ENCODE assay signal across 25 cellular contexts in genomic region chr21:34766862-34767261, GRCh38.
DNase-seq lines count a peak whose midpoint lies in the region; ATAC-seq, FAIRE-seq and TF ChIP-seq lines count a peak whose summit lies in the region.
"Had no signal": no experiment of that assay in that cellular context is flagged by ENCODE, and none has a peak within 500 bp of the region (broad histone marks: within the 10 kb centered on the region; RNA-seq: fewer than 3 reads in every experiment).

No MANE protein-coding gene starts in this region.

- TF ChIP-seq RAD21 in K562 (CRISPR knock-in tag; conservative IDR thresholded peaks at IDR 0.05 in 1 of 2, IDR thresholded peaks at IDR 0.05 in 1 of 2) = no peak

- H3K27me3 ChIP-seq in K562 (ENCODE audit: control insufficient read depth in 2 of 2, insufficient read depth in 2 of 2, low read length in 2 of 2) = no peaks in the 10 kb centered on the region; a peak in 1 of 5 replicates
- no peaks in the 10 kb centered on the region for H3K27me3 ChIP-seq in effector memory CD4-positive, alpha-beta T cell (replicated peaks; ENCODE audit: control insufficient read depth, insufficient read depth, low read length, poor library complexity, severe bottlenecking)
- no peaks in the 10 kb centered on the region for H3K27me3 ChIP-seq in hepatocyte
- H3K27me3 ChIP-seq: BE2C, BLaER1 had no signal

- POLR2A ChIA-PET in K562 (lab: Yijun Ruan, JAX) = no interaction called here

- H3K27ac ChIP-seq in K562 (ENCODE audit: extremely low read depth, low read depth, low read length) = no peak overlapping the region
- no peak overlapping the region for H3K27ac ChIP-seq in effector memory CD4-positive, alpha-beta T cell (ENCODE audit: insufficient read depth, low read length, poor library complexity, severe bottlenecking)
- H3K27ac ChIP-seq in hepatocyte = no peak overlapping the region
- H3K27ac ChIP-seq: BLaER1 had no signal

- no peak overlapping the region for H3K4me3 ChIP-seq in K562
- H3K4me3 ChIP-seq in effector memory CD4-positive, alpha-beta T cell (ENCODE audit: insufficient read depth, low read depth, low read length, poor library complexity, severe bottlenecking) = no peak overlapping the region
- no peak overlapping the region for H3K4me3 ChIP-seq in hepatocyte
- H3K4me3 ChIP-seq: BLaER1, GM12878 had no signal

- H3K9me1 ChIP-seq in K562 (ENCODE audit: control insufficient read depth, insufficient read depth, low read length) = no peaks in the 10 kb centered on the region

- no TSS peak for BruUV-seq in K562 (replicated peaks; lab: Mats Ljungman, UMichigan)

- H3K4me1 ChIP-seq in K562 (replicated peaks in 1 of 2; ENCODE audit: control insufficient read depth in 2 of 2, insufficient read depth in 2 of 2, low read length in 2 of 2) (no peaks in the 10 kb centered on the region), hepatocyte (ENCODE audit: insufficient read depth) (no peaks in the 10 kb centered on the region)
- no peaks in the 10 kb centered on the region for H3K4me1 ChIP-seq in effector memory CD4-positive, alpha-beta T cell (ENCODE audit: control insufficient read depth, insufficient read depth, low read length, poor library complexity, severe bottlenecking)
- H3K4me1 ChIP-seq: BE2C, BLaER1 had no signal

- no peak overlapping the region for H2AFZ ChIP-seq in K562 (ENCODE audit: low read depth, low read length)
- H2AFZ ChIP-seq in hepatocyte = no peak overlapping the region

- no peak overlapping the region for H3K9ac ChIP-seq in K562 (ENCODE audit: insufficient read depth in 1 of 2, low read depth in 2 of 2, low read length in 2 of 2)
- H3K9ac ChIP-seq: BLaER1 had no signal

- CTCF ChIA-PET in K562 (lab: Yijun Ruan, JAX; ENCODE audit: low intra/inter-chr PET ratio) = no interaction called here

- no peaks in the 10 kb centered on the region for H3K9me2 ChIP-seq in hepatocyte (replicated peaks; ENCODE audit: insufficient read depth)

- no peak for TF ChIP-seq CTCF in K562 (IDR thresholded peaks at IDR 0.05 in 2 of 3, conservative IDR thresholded peaks at IDR 0.05 in 1 of 3; ENCODE audit: insufficient read depth in 2 of 3, low read depth in 1 of 3, low read length in 3 of 3)
- TF ChIP-seq CTCF in hepatocyte (IDR thresholded peaks at IDR 0.05; ENCODE audit: poor library complexity) = no peak

- intact Hi-C loops in K562 (cut with micrococcal nuclease) = no loop called here

- no peak for ATAC-seq in K562
- ATAC-seq: GM12878 had no signal

- 0% methylated on average over 3 of the region's 3 CpGs for WGBS in K562 (ENCODE audit: insufficient coverage, low coverage, missing lambda C conversion rate)
- 97% methylated on average over 3 of the region's 3 CpGs for WGBS in hepatocyte (ENCODE audit: low lambda C conversion rate, missing lambda C conversion rate)

- no peaks in the 10 kb centered on the region for H4K20me1 ChIP-seq in K562 (replicated peaks; ENCODE audit: control insufficient read depth, insufficient read depth, low read length)
- H4K20me1 ChIP-seq in hepatocyte (ENCODE audit: insufficient read depth, poor library complexity, severe bottlenecking) = no peaks in the 10 kb centered on the region
- H4K20me1 ChIP-seq: BLaER1 had no signal

- H3K9me3 ChIP-seq in K562 (replicated peaks; ENCODE audit: control insufficient read depth, insufficient read depth, low read depth, low read length) = peaks cover 7% of the 10 kb centered on the region; the same call in 1 of the 2 replicates
- no peaks in the 10 kb centered on the region for H3K9me3 ChIP-seq in effector memory CD4-positive, alpha-beta T cell (ENCODE audit: control insufficient read depth, low read length)
- H3K9me3 ChIP-seq in hepatocyte (ENCODE audit: low read depth) = no peaks in the 10 kb centered on the region
- H3K9me3 ChIP-seq: BE2C had no signal

- in situ Hi-C loops in K562 (cut with MboI) = no loop called here

- FAIRE-seq in K562 (lab: Jason Lieb, UNC) = no peak
- FAIRE-seq: A204.1, GM12878, GM12892, GM18507 had no signal

- TF ChIP-seq EP300 in K562 (IDR thresholded peaks at IDR 0.05; ENCODE audit: low read length) = no peak

- TF ChIP-seq POLR2A in K562 (conservative IDR thresholded peaks at IDR 0.05) = no peak

- peak; percentile 62 for DNase-seq in RPMI7951 (ENCODE audit: low read depth)
- no peak for DNase-seq in K562 (ENCODE audit: extremely low read depth in 1 of 4, low spot score in 3 of 4)
- no peak for DNase-seq in effector memory CD4-positive, alpha-beta T cell
- DNase-seq in foreskin melanocyte = no peak
- no peak for DNase-seq in hepatocyte (ENCODE audit: low spot score)
- DNase-seq: 8988T; ACHN; BE2C; C1 segment of cervical spinal cord; CD4-positive, alpha-beta memory T cell; CD4-positive, CD25-positive, alpha-beta regulatory T cell; CD8-positive, alpha-beta memory T cell; COR-L47; DMS 273 treated with DMSO at 0.1 percent for 48 hours; DMS153; DMS53; DMS79; DND-41; EL; GDM1 had no signal

- H3K79me2 ChIP-seq in K562 (ENCODE audit: control insufficient read depth, insufficient read depth, low read length) (no peaks in the 10 kb centered on the region), hepatocyte (no peaks in the 10 kb centered on the region)

- no peaks in the 10 kb centered on the region for H3K36me3 ChIP-seq in K562 (ENCODE audit: control insufficient read depth, insufficient read depth, low read length)
- no peaks in the 10 kb centered on the region for H3K36me3 ChIP-seq in effector memory CD4-positive, alpha-beta T cell (ENCODE audit: control insufficient read depth, insufficient read depth, low read length)
- no peaks in the 10 kb centered on the region for H3K36me3 ChIP-seq in hepatocyte (replicated peaks; ENCODE audit: insufficient read depth, low read depth)
- H3K36me3 ChIP-seq: BE2C, BLaER1 had no signal

- H3K4me2 ChIP-seq in K562 (ENCODE audit: insufficient read depth, low read length) (no peak overlapping the region), hepatocyte (no peak overlapping the region)
- H3K4me2 ChIP-seq: BLaER1 had no signal

TF ChIP-seq in K562, 482 proteins besides CTCF, POLR2A, EP300 and RAD21:
- TF ChIP-seq SMARCB1 (IDR thresholded peaks at IDR 0.05; ENCODE audit: insufficient read length, low read depth) (no peak), FOSL1 (tag; conservative IDR thresholded peaks at IDR 0.05) (peak; percentile 74), JUN (IDR thresholded peaks at IDR 0.05; ENCODE audit: borderline replicate concordance, low read depth, low read length) (0 out of 2 replicates have a peak, but pooled peaks have one; percentile 11), JUN (CRISPR knock-in tag; IDR thresholded peaks at IDR 0.05; ENCODE audit: borderline replicate concordance) (no peak), SRSF1 (IDR thresholded peaks at IDR 0.05; ENCODE audit: low read depth, low read length) (no peak), CBFA2T2 (conservative IDR thresholded peaks at IDR 0.05) (no peak), JUND (IDR thresholded peaks at IDR 0.05; ENCODE audit: borderline replicate concordance, low read depth, low read length) (peak; percentile 66; the same call in 1 of the 2 replicates), JUND (tag; IDR thresholded peaks at IDR 0.05; ENCODE audit: borderline replicate concordance, low read depth, low read length) (no peak), ATF3 (IDR thresholded peaks at IDR 0.05) (peak; percentile 51; the same call in 1 of the 2 replicates), ATF3 (CRISPR knock-in tag; conservative IDR thresholded peaks at IDR 0.05) (no peak), RAD51 (IDR thresholded peaks at IDR 0.05; ENCODE audit: borderline replicate concordance, low read depth) (no peak), EHMT2 (IDR thresholded peaks at IDR 0.05) (no peak)
